In the genomic region with DNA sequence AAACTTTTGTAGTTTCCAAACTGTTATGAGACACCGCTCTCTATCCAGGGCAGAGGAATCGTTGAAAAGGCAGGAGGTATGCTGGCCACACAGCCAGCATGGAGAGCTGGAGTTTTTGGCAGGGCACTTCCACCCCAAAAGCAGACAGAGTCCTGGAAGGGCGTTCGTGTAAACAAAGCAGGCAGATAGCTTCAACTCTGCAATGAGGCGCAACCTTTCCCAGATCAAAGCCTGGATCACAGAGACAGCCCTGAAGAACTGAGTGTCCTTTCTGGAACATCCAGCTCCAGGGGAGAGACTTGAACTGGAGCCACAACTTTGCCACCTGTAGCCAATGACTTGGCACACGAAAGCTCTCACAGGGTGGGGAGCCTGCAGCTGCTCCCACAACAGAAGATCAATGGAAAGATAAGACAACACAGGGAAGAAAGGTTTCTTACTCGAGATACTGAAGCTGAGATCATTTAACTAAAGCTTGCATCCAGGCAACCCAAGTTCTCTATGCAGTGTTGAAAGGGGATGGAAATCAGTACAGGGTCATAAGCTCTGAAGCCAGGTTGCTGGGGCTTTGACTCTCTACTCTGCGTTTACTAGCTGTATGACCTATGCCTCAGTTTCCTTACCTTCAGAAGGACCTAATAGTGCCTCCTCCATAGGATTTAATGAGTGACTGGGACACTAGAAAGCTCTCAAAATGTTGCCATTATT, we compare ENCODE assay signal across 20 cellular contexts.
A peak's percentile ranks its signal among the peaks of the same experiment; 100 is the strongest.
DNase-seq lines count a peak whose midpoint lies in the region; ATAC-seq and TF ChIP-seq lines count a peak whose summit lies in the region.
"Had no signal": no experiment of that assay in that cellular context is flagged by ENCODE, and none has a peak within 500 bp of the region (broad histone marks: within the 10 kb centered on the region; RNA-seq: fewer than 3 reads in every experiment).

No MANE protein-coding gene starts in this region.

- no peaks in the 10 kb centered on the region for H3K36me3 ChIP-seq in left ventricle myocardium inferior
- no peaks in the 10 kb centered on the region for H3K36me3 ChIP-seq in ovary
- H3K36me3 ChIP-seq in upper lobe of right lung = no peaks in the 10 kb centered on the region
- H3K36me3 ChIP-seq: HAP-1 had no signal

- TF ChIP-seq EP300 in ovary (IDR thresholded peaks at IDR 0.05) = no peak

- TF ChIP-seq POLR2A in ovary (IDR thresholded peaks at IDR 0.05) = no peak

- peak overlapping the region; percentile 74 for H3K27ac ChIP-seq in left ventricle myocardium inferior (replicated peaks)
- peak overlapping the region in 1 of 2 donors; percentile 52 for H3K27ac ChIP-seq in ovary
- no peak overlapping the region for H3K27ac ChIP-seq in upper lobe of right lung
- H3K27ac ChIP-seq: 22Rv1, body of pancreas had no signal

- H3K4me1 ChIP-seq in left ventricle myocardium inferior (peaks cover 44% of the 10 kb centered on the region), ovary (ENCODE audit: insufficient read depth) (peaks cover 15% of the 10 kb centered on the region), upper lobe of right lung (peaks cover 5% of the 10 kb centered on the region)
- H3K4me1 ChIP-seq: HAP-1 had no signal

- intact Hi-C loops in left ventricle myocardium inferior (cut with micrococcal nuclease) (no loop called here), ovary (cut with DNase I) (loop anchor here in 1 of 4 donors (10.0 kb wide), 1 partner anchor 182 kb away; no protein-coding TSS in a partner anchor), upper lobe of right lung (cut with DNase I) (no loop called here)

- TF ChIP-seq CTCF in left ventricle myocardium inferior (IDR thresholded peaks at IDR 0.05; ENCODE audit: borderline replicate concordance) (no peak), ovary (IDR thresholded peaks at IDR 0.05) (no peak), upper lobe of right lung (IDR thresholded peaks at IDR 0.05) (no peak)

- H3K4me3 ChIP-seq in left ventricle myocardium inferior (no peak overlapping the region), ovary (no peak overlapping the region), upper lobe of right lung (no peak overlapping the region)
- H3K4me3 ChIP-seq: body of pancreas, HAP-1 had no signal

- H3K9me3 ChIP-seq in left ventricle myocardium inferior (replicated peaks) (no peaks in the 10 kb centered on the region), ovary (no peaks in the 10 kb centered on the region), upper lobe of right lung (no peaks in the 10 kb centered on the region)
- H3K9me3 ChIP-seq: body of pancreas, HAP-1 had no signal

- 15 to 22% (median 17%) methylated on average over 8 of the region's 8 CpGs for WGBS in ovary, 3 donors

- ATAC-seq in upper lobe of right lung (peak; percentile 15), GM19324 (IDR thresholded peaks at IDR 0.05; ENCODE audit: low FRiP score, unreplicated experiment) (no peak), HG02642 (IDR thresholded peaks at IDR 0.05; ENCODE audit: poor library complexity, unreplicated experiment) (no peak)
- ATAC-seq: activated CD8-positive, alpha-beta T cell treated with anti-CD3 and anti-CD28 coated beads, Interleukin-2, amount 10 ng/mL, durations not matched to agents 7 days and 5 days; activated naive CD4-positive, alpha-beta T cell treated with anti-CD3 and anti-CD28 coated beads, Interleukin-2, amount 50 U/mL, for 72 hours; body of pancreas; stimulated activated naive CD8-positive, alpha-beta T cell treated with anti-CD3 and anti-CD28 coated beads, Interleukin-15, Interleukin-2, amounts not matched to agents 100 U/mL and 50 U/mL, for 24 hours had no signal

- H3K27me3 ChIP-seq in left ventricle myocardium inferior (ENCODE audit: low read depth) = no peaks in the 10 kb centered on the region
- H3K27me3 ChIP-seq in ovary = no peaks in the 10 kb centered on the region
- no peaks in the 10 kb centered on the region for H3K27me3 ChIP-seq in upper lobe of right lung
- H3K27me3 ChIP-seq: body of pancreas had no signal

- DNase-seq in DMS 273 (lab: John Stamatoyannopoulos, UW; ENCODE audit: unreplicated experiment) (peak; percentile 36), DMS 273 treated with DMSO at 0.1 percent for 48 hours (lab: John Stamatoyannopoulos, UW) (no peak), left ventricle myocardium inferior (peak; percentile 31), ovary (peak in 4 of 5 donors; percentile 27 to 73 (median 58)), upper lobe of right lung (no peak)
- DNase-seq in activated CD8-positive, alpha-beta memory T cell treated with anti-CD3 and anti-CD28 coated beads, Interleukin-2, amount 50 U/mL, for 4 hours = no peak
- DNase-seq: activated B cell treated with CpG ODN at 0.5 μM for 24 hours; activated CD8-positive, alpha-beta T cell treated with anti-CD3 and anti-CD28 coated beads, Interleukin-2, amount 10 ng/mL, durations not matched to agents 7 days and 5 days; activated T-cell treated with anti-CD3 and anti-CD28 coated beads, Interleukin-2, amount 50 U/mL, for 48 hours; glutamatergic neuron; immature natural killer cell; NCI-H187; stimulated activated naive CD8-positive, alpha-beta T cell treated with anti-CD3 and anti-CD28 coated beads, Interleukin-15, Interleukin-2, amounts not matched to agents 100 U/mL and 50 U/mL, for 24 hours; T-helper 2 cell had no signal

Comparison
In these comparisons a context has a peak if more than half of its experiments do, and no peak if none do; other contexts are left out.
1. DNase-seq: peak in DMS 273 (single experiment), left ventricle myocardium inferior (single experiment) and ovary (4 of 5); none in DMS 273 treated with DMSO at 0.1 percent for 48 hours (single experiment), upper lobe of right lung (single experiment) and activated CD8-positive, alpha-beta memory T cell treated with anti-CD3 and anti-CD28 coated beads, Interleukin-2, amount 50 U/mL, for 4 hours (single experiment).